Comparison of ENCODE assay signal across 15 cellular contexts in the genomic region with DNA sequence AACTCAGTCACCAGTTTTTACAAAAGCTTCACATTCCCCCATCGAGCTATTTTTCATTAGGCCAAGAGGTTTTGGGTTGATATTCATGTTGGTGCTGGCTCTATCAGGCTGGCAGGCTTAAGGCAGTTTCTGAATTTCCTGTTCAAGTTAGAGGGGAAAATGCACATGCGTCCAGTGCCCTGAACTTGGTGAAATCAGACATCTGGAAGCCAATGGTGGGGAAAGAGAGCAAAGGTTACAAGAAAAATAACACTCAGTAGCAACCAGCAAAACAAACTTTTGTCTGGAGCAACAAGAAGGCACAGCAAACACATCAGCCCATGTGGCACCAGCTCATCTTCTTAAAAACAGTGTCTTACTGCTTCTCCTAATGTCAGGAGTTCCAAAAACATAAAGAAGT.
DNase-seq lines count a peak whose midpoint lies in the region; ATAC-seq, FAIRE-seq and TF ChIP-seq lines count a peak whose summit lies in the region.
"Had no signal": no experiment of that assay in that cellular context is flagged by ENCODE, and none has a peak within 500 bp of the region (broad histone marks: within the 10 kb centered on the region; RNA-seq: fewer than 3 reads in every experiment).

No MANE protein-coding gene starts in this region.

- no peak for TF ChIP-seq EP300 in gastroesophageal sphincter (IDR thresholded peaks at IDR 0.05)

- H3K4me1 ChIP-seq in GM23338 (ENCODE audit: insufficient read depth): peaks cover 7% of the 10 kb centered on the region
- H3K4me1 ChIP-seq in astrocyte (ENCODE audit: insufficient read depth, low read length): peaks cover 38% of the 10 kb centered on the region
- peaks cover 33 to 78% (median 33%) of the 10 kb centered on the region in 3 donors for H3K4me1 ChIP-seq in gastroesophageal sphincter

- H3K27me3 Mint-ChIP-seq in GM23338 (ENCODE audit: insufficient read depth, low read depth, poor library complexity) (no peaks in the 10 kb centered on the region), astrocyte (ENCODE audit: low read depth, unreplicated experiment) (no peaks in the 10 kb centered on the region), progenitor cell of endocrine pancreas (no peaks in the 10 kb centered on the region)
- peaks cover 11% of the 10 kb centered on the region for H3K27me3 Mint-ChIP-seq in activated T-cell treated with anti-CD3 and anti-CD28 coated beads, Interleukin-2, amount 50 U/mL, for 4 hours (ENCODE audit: low read depth)

- no peaks in the 10 kb centered on the region for H4K20me1 ChIP-seq in GM23338 (replicated peaks; ENCODE audit: insufficient read depth)
- H4K20me1 ChIP-seq in astrocyte (ENCODE audit: insufficient read depth, low read length): no peaks in the 10 kb centered on the region
- H4K20me1 ChIP-seq: BLaER1 treated with 17β-estradiol and CSF1 and Interleukin-3, amounts not matched to agents 10 nM and 100 nM had no signal

- H3K9ac ChIP-seq in astrocyte (ENCODE audit: low read length): no peak overlapping the region
- H3K9ac ChIP-seq: BLaER1 treated with 17β-estradiol and CSF1 and Interleukin-3, amounts not matched to agents 10 nM and 100 nM had no signal

- WGBS in gastroesophageal sphincter (ENCODE audit: low coverage in 1 of 2), 2 donors: 10 to 14% methylated on average over 2 of the region's 2 CpGs

- H3K27ac Mint-ChIP-seq in GM23338 (no peak overlapping the region), astrocyte (ENCODE audit: unreplicated experiment) (peak overlapping the region; percentile 84), progenitor cell of endocrine pancreas (peak overlapping the region; percentile 45)
- H3K27ac Mint-ChIP-seq: activated naive CD4-positive, alpha-beta T cell treated with anti-CD3 and anti-CD28 coated beads, Interleukin-2, amount 50 U/mL, for 24 hours; natural killer cell; T-helper 1 cell treated with Interleukin-12 subunit alpha and Interleukin-12 subunit beta and Interleukin-4 antibody, amounts not matched to agents 30 μg/mL and 1 μg/mL, for 36 hours had no signal

- H3K4me3 ChIP-seq in GM23338 (no peak overlapping the region), astrocyte (ENCODE audit: insufficient read depth, low read depth, low read length) (no peak overlapping the region), gastroesophageal sphincter (no peak overlapping the region)
- H3K4me3 ChIP-seq: BLaER1 treated with 17β-estradiol and CSF1 and Interleukin-3, amounts not matched to agents 10 nM and 100 nM had no signal

- H3K9me3 ChIP-seq in astrocyte (ENCODE audit: insufficient read depth, low read depth, low read length) (no peaks in the 10 kb centered on the region), gastroesophageal sphincter (no peaks in the 10 kb centered on the region)
- H3K9me3 ChIP-seq: BLaER1 treated with 17β-estradiol and CSF1 and Interleukin-3, amounts not matched to agents 10 nM and 100 nM had no signal

- H3K27ac ChIP-seq in GM23338 (ENCODE audit: low read depth) (no peak overlapping the region), astrocyte (ENCODE audit: low read depth, low read length) (no peak overlapping the region), gastroesophageal sphincter (peak overlapping the region; percentile 65 to 83 (median 80))

- H3K9me2 ChIP-seq in GM23338 (ENCODE audit: insufficient read depth): no peaks in the 10 kb centered on the region

- no peaks in the 10 kb centered on the region for H3F3A ChIP-seq in GM23338 (replicated peaks; ENCODE audit: low read depth)

- DNase-seq in GM23338 (ENCODE audit: low spot score) (no peak), astrocyte (ENCODE audit: low read depth) (no peak), progenitor cell of endocrine pancreas (ENCODE audit: low spot score, unreplicated experiment) (no peak), NCI-H1092 treated with DMSO at 0.1 percent for 48 hours (lab: John Stamatoyannopoulos, UW) (no peak), NCI-H2107 treated with DMSO at 0.1 percent for 48 hours (lab: John Stamatoyannopoulos, UW; ENCODE audit: unreplicated experiment) (no peak), globus pallidus (ENCODE audit: low spot score) (no peak)
- no peak for DNase-seq in activated T-cell treated with anti-CD3 and anti-CD28 coated beads, Interleukin-2, amount 50 U/mL, for 4 hours
- DNase-seq: effector CD4-positive, alpha-beta T cell; GF-D8; natural killer cell; NCI-H1417 treated with DMSO at 0.1 percent for 48 hours had no signal

- peaks cover 33% of the 10 kb centered on the region for H3K4me1 Mint-ChIP-seq in GM23338
- peaks cover 65% of the 10 kb centered on the region for H3K4me1 Mint-ChIP-seq in astrocyte (ENCODE audit: low read depth, unreplicated experiment)
- H3K4me1 Mint-ChIP-seq in progenitor cell of endocrine pancreas (ENCODE audit: low read depth): peaks cover 29% of the 10 kb centered on the region
- H3K4me1 Mint-ChIP-seq in activated T-cell treated with anti-CD3 and anti-CD28 coated beads, Interleukin-2, amount 50 U/mL, for 4 hours (ENCODE audit: low read depth): no peaks in the 10 kb centered on the region
- H3K4me1 Mint-ChIP-seq: activated naive CD4-positive, alpha-beta T cell treated with anti-CD3 and anti-CD28 coated beads, Interleukin-2, amount 50 U/mL, for 24 hours had no signal

- H3K9me3 Mint-ChIP-seq in GM23338 (no peaks in the 10 kb centered on the region; the same call in 2 of the 3 replicates), astrocyte (ENCODE audit: unreplicated experiment) (peaks cover 8% of the 10 kb centered on the region), progenitor cell of endocrine pancreas (ENCODE audit: low read depth) (no peaks in the 10 kb centered on the region)
- H3K9me3 Mint-ChIP-seq in activated T-cell treated with anti-CD3 and anti-CD28 coated beads, Interleukin-2, amount 50 U/mL, for 4 hours: no peaks in the 10 kb centered on the region
- H3K9me3 Mint-ChIP-seq: natural killer cell; T-helper 1 cell treated with Interleukin-12 subunit alpha and Interleukin-12 subunit beta and Interleukin-4 antibody, amounts not matched to agents 30 μg/mL and 1 μg/mL, for 36 hours had no signal

- H3K4me2 ChIP-seq in GM23338: no peak overlapping the region
- peak overlapping the region; percentile 18 for H3K4me2 ChIP-seq in astrocyte (ENCODE audit: low read length)
- H3K4me2 ChIP-seq: BLaER1 treated with 17β-estradiol and CSF1 and Interleukin-3, amounts not matched to agents 10 nM and 100 nM had no signal

- H2AFZ ChIP-seq in GM23338 (peak overlapping the region; percentile 70; the same call in 1 of the 2 replicates), astrocyte (ENCODE audit: low read depth, low read length) (no peak overlapping the region)

- H3K4me3 Mint-ChIP-seq in GM23338 (no peak overlapping the region), astrocyte (ENCODE audit: unreplicated experiment) (no peak overlapping the region), progenitor cell of endocrine pancreas (ENCODE audit: low read depth) (no peak overlapping the region)
- no peak overlapping the region for H3K4me3 Mint-ChIP-seq in activated T-cell treated with anti-CD3 and anti-CD28 coated beads, Interleukin-2, amount 50 U/mL, for 4 hours
- H3K4me3 Mint-ChIP-seq: activated naive CD4-positive, alpha-beta T cell treated with anti-CD3 and anti-CD28 coated beads, Interleukin-2, amount 50 U/mL, for 24 hours; natural killer cell; T-helper 1 cell treated with Interleukin-12 subunit alpha and Interleukin-12 subunit beta and Interleukin-4 antibody, amounts not matched to agents 30 μg/mL and 1 μg/mL, for 36 hours had no signal

- H3K36me3 ChIP-seq in GM23338 (ENCODE audit: insufficient read depth) (no peaks in the 10 kb centered on the region), astrocyte (ENCODE audit: insufficient read depth, low read length) (no peaks in the 10 kb centered on the region), gastroesophageal sphincter (no peaks in the 10 kb centered on the region)
- H3K36me3 ChIP-seq: BLaER1 treated with 17β-estradiol and CSF1 and Interleukin-3, amounts not matched to agents 10 nM and 100 nM had no signal

- TF ChIP-seq CTCF in GM23338 (conservative IDR thresholded peaks at IDR 0.05; ENCODE audit: low read depth in 2 of 2) (no peak), astrocyte (IDR thresholded peaks at IDR 0.05; ENCODE audit: insufficient read depth, low read depth, low read length) (no peak), gastroesophageal sphincter (IDR thresholded peaks at IDR 0.05) (no peak), progenitor cell of endocrine pancreas (IDR thresholded peaks at IDR 0.05; ENCODE audit: unreplicated experiment) (no peak)

- no peak for TF ChIP-seq POLR2A in gastroesophageal sphincter (IDR thresholded peaks at IDR 0.05)

- no peaks in the 10 kb centered on the region for H3K36me3 Mint-ChIP-seq in GM23338 (ENCODE audit: low read depth)
- H3K36me3 Mint-ChIP-seq in astrocyte (ENCODE audit: low read depth, unreplicated experiment): no peaks in the 10 kb centered on the region
- no peaks in the 10 kb centered on the region for H3K36me3 Mint-ChIP-seq in progenitor cell of endocrine pancreas (ENCODE audit: insufficient read depth)
- H3K36me3 Mint-ChIP-seq in activated T-cell treated with anti-CD3 and anti-CD28 coated beads, Interleukin-2, amount 50 U/mL, for 4 hours (ENCODE audit: insufficient read depth): no peaks in the 10 kb centered on the region
- H3K36me3 Mint-ChIP-seq: natural killer cell had no signal

- ATAC-seq in GM23338: no peak
- ATAC-seq in gastroesophageal sphincter: no peak
- no peak for ATAC-seq in activated T-cell treated with anti-CD3 and anti-CD28 coated beads, Interleukin-2, amount 50 U/mL, for 4 hours
- ATAC-seq: natural killer cell had no signal

- H3K27me3 ChIP-seq in GM23338 (ENCODE audit: insufficient read depth): no peaks in the 10 kb centered on the region
- H3K27me3 ChIP-seq in astrocyte (ENCODE audit: insufficient read depth, low read length): no peaks in the 10 kb centered on the region
- H3K27me3 ChIP-seq in gastroesophageal sphincter: no peaks in the 10 kb centered on the region
- H3K27me3 ChIP-seq: BLaER1 treated with 17β-estradiol and CSF1 and Interleukin-3, amounts not matched to agents 10 nM and 100 nM had no signal

- H3K79me2 ChIP-seq in GM23338 (replicated peaks; ENCODE audit: insufficient read depth): no peaks in the 10 kb centered on the region
- H3K79me2 ChIP-seq in astrocyte (ENCODE audit: insufficient read depth, low read length): no peaks in the 10 kb centered on the region

- FAIRE-seq in astrocyte (lab: Jason Lieb, UNC): no peak

TF ChIP-seq in GM23338, 12 proteins besides CTCF, POLR2A, EP300 and RAD21 (continues in another document):
- TF ChIP-seq EZH2phosphoT487 (IDR thresholded peaks at IDR 0.05; ENCODE audit: unreplicated experiment) (no peak), EZH2 (IDR thresholded peaks at IDR 0.05; ENCODE audit: low read depth, unreplicated experiment) (no peak)

Comparison
In these comparisons a context has a peak if more than half of its experiments do, and no peak if none do; other contexts are left out.
1. H3K27ac ChIP-seq: peak in gastroesophageal sphincter (4 of 4); none in GM23338 (single experiment) and astrocyte (single experiment).